ENCODE assay signal across 9 cellular contexts in the genomic region with DNA sequence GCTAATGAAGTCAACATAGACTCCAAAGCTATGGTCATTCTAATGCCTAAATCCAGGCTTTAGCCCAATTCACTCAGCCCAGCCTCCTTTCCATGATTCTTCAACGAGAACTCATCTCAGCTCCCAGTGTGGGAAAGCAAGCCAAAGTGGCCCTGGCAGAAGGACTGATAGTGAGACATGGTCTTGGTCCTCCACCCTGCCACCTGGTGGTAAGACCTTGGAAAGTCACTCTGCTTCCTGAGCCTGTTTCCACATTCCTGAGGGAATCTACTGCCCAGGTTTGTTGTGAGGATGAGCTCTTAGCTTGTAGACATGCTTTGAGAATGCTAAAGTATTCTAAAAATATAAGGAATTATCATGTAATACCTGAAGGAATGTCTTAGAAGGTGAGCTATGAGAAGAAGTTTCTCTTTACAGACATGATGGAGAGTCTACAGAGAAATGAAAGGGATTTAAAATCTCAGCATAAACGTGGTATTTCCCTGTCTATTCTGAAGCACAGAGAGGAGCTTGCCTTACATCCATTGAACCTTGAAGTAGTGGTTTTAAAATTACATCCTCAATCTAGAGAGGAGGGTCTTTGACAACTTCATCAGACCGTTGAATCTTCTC.
DNase-seq lines count a peak whose midpoint lies in the region; ATAC-seq, FAIRE-seq and TF ChIP-seq lines count a peak whose summit lies in the region.
"Had no signal": no experiment of that assay in that cellular context is flagged by ENCODE, and none has a peak within 500 bp of the region (broad histone marks: within the 10 kb centered on the region; RNA-seq: fewer than 3 reads in every experiment).

No MANE protein-coding gene starts in this region.

- H3K4me3 Mint-ChIP-seq in activated CD8-positive, alpha-beta memory T cell treated with anti-CD3 and anti-CD28 coated beads, Interleukin-2, amount 10 ng/mL, durations not matched to agents 7 days and 5 days: no peak overlapping the region
- H3K4me3 Mint-ChIP-seq: effector memory CD8-positive, alpha-beta T cell had no signal

- TF ChIP-seq CTCF in NB4 (IDR thresholded peaks at IDR 0.05; ENCODE audit: low read depth, low read length): peak; percentile 70
- TF ChIP-seq CTCF in fibroblast of mammary gland (conservative IDR thresholded peaks at IDR 0.05; ENCODE audit: control insufficient read depth, insufficient read depth, low read depth, low read length): peak; percentile 77

- no peaks in the 10 kb centered on the region for H3K36me3 Mint-ChIP-seq in activated CD8-positive, alpha-beta memory T cell treated with anti-CD3 and anti-CD28 coated beads, Interleukin-2, amount 10 ng/mL, durations not matched to agents 7 days and 5 days

- DNase-seq in activated CD8-positive, alpha-beta memory T cell treated with anti-CD3 and anti-CD28 coated beads for 24 hours: peak; percentile 58
- DNase-seq in activated CD8-positive, alpha-beta memory T cell treated with anti-CD3 and anti-CD28 coated beads, Interleukin-2, amount 10 ng/mL, durations not matched to agents 7 days and 5 days: no peak
- DNase-seq in NB4 (ENCODE audit: low read depth) (peak; percentile 40), fibroblast of mammary gland (ENCODE audit: low read depth) (peak; percentile 69), non-pigmented ciliary epithelial cell (ENCODE audit: low read depth) (peak; percentile 40), T-helper 9 cell (no peak)

- H3K9me3 Mint-ChIP-seq in activated CD8-positive, alpha-beta memory T cell treated with anti-CD3 and anti-CD28 coated beads, Interleukin-2, amount 10 ng/mL, durations not matched to agents 7 days and 5 days (ENCODE audit: low read depth): no peaks in the 10 kb centered on the region
- H3K9me3 Mint-ChIP-seq: effector memory CD8-positive, alpha-beta T cell had no signal

- H3K27ac Mint-ChIP-seq in activated CD8-positive, alpha-beta memory T cell treated with anti-CD3 and anti-CD28 coated beads, Interleukin-2, amount 10 ng/mL, durations not matched to agents 7 days and 5 days: no peak overlapping the region
- H3K27ac Mint-ChIP-seq: effector memory CD8-positive, alpha-beta T cell had no signal

- CTCF ChIA-PET in activated CD8-positive, alpha-beta memory T cell treated with anti-CD3 and anti-CD28 coated beads, Interleukin-2, amount 10 ng/mL, durations not matched to agents 7 days and 5 days (lab: Charles Lee): interaction anchor here (1.2 to 3.1 kb wide), 4 partner anchors 13 to 1267 kb away, joined by 3 to 33 read pairs (median 4); no protein-coding TSS in a partner anchor

- ATAC-seq in activated CD8-positive, alpha-beta memory T cell treated with anti-CD3 and anti-CD28 coated beads, Interleukin-2, amount 10 ng/mL, durations not matched to agents 7 days and 5 days: no peak
- ATAC-seq in GM21529 (IDR thresholded peaks at IDR 0.05; ENCODE audit: unreplicated experiment): peak; percentile 75
- ATAC-seq: effector memory CD8-positive, alpha-beta T cell had no signal

- no peak for TF ChIP-seq POLR2A in NB4 (IDR thresholded peaks at IDR 0.05; ENCODE audit: extremely low read depth, insufficient read length)

- H3K4me3 ChIP-seq in NB4 (ENCODE audit: low read depth, low read length): no peak overlapping the region
- no peak overlapping the region for H3K4me3 ChIP-seq in fibroblast of mammary gland (ENCODE audit: control insufficient read depth, low read depth, low read length)

- H3K27me3 Mint-ChIP-seq in activated CD8-positive, alpha-beta memory T cell treated with anti-CD3 and anti-CD28 coated beads, Interleukin-2, amount 10 ng/mL, durations not matched to agents 7 days and 5 days: no peaks in the 10 kb centered on the region

- no peaks in the 10 kb centered on the region for H3K4me1 Mint-ChIP-seq in activated CD8-positive, alpha-beta memory T cell treated with anti-CD3 and anti-CD28 coated beads, Interleukin-2, amount 10 ng/mL, durations not matched to agents 7 days and 5 days

- peak; percentile 71 for FAIRE-seq in TTC549 (lab: Jason Lieb, UNC)

Comparison
In these comparisons a context has a peak if more than half of its experiments do, and no peak if none do; other contexts are left out.
1. DNase-seq: peak in activated CD8-positive, alpha-beta memory T cell treated with anti-CD3 and anti-CD28 coated beads for 24 hours (single experiment), NB4 (single experiment), fibroblast of mammary gland (single experiment) and non-pigmented ciliary epithelial cell (single experiment); none in activated CD8-positive, alpha-beta memory T cell treated with anti-CD3 and anti-CD28 coated beads, Interleukin-2, amount 10 ng/mL, durations not matched to agents 7 days and 5 days (single experiment) and T-helper 9 cell (single experiment).